Comparison of ENCODE assay signal across 8 cellular contexts in genomic region chr16:31032736-31033708, GRCh38. TPM values are rescaled to one million over a fixed set of nuclear protein-coding genes. Genes with fewer than 3 reads are reported as not detected.
DNase-seq lines count a peak whose midpoint lies in the region; ATAC-seq and TF ChIP-seq lines count a peak whose summit lies in the region.

STX4 (plus strand) TSS chr16:31033558; CDS start chr16:31033806, 248 bp downstream.

- no peaks in the 10 kb centered on the region for H3K9me3 ChIP-seq in duodenal mucosa (ENCODE audit: control insufficient read depth in 1 of 2, low read length in 2 of 2)

- no peaks in the 10 kb centered on the region for H3K27me3 ChIP-seq in duodenal mucosa (ENCODE audit: control insufficient read depth in 1 of 2, insufficient read depth in 2 of 2, low read length in 2 of 2)

- no peak for TF ChIP-seq POLR2A in lower leg skin (IDR thresholded peaks at IDR 0.05)

- H3K4me3 Mint-ChIP-seq in CD14-positive monocyte, result peak within 1 kb of the TSS; percentile 94 to 95
- peak within 1 kb of the TSS; percentile 86 for H3K4me3 Mint-ChIP-seq in activated CD4-positive, alpha-beta memory T cell treated with anti-CD3 and anti-CD28 coated beads, Interleukin-2, amount 10 ng/mL, durations not matched to agents 7 days and 5 days

- DNase-seq in CD14-positive monocyte (ENCODE audit: low spot score) (peak; percentile 100), NCI-H82 treated with DMSO at 0.1 percent for 48 hours (lab: John Stamatoyannopoulos, UW; ENCODE audit: unreplicated experiment) (peak; percentile 72), lower leg skin (ENCODE audit: low spot score in 2 of 2) (peak; percentile 98 to 100)
- DNase-seq in activated CD4-positive, alpha-beta memory T cell treated with anti-CD3 and anti-CD28 coated beads, Interleukin-2, amount 10 ng/mL, durations not matched to agents 7 days and 5 days, result peak; percentile 98
- DNase-seq in stimulated activated CD4-positive, alpha-beta T cell treated with anti-CD3 and anti-CD28 coated beads, Interleukin-4, amount 100 ng/mL, for 48 hours (ENCODE audit: low read depth in 2 of 2), result peak; percentile 95

- H3K9me3 Mint-ChIP-seq in CD14-positive monocyte, result peaks cover 0 to 2% (median 0%) of the 10 kb centered on the region in 7 donors
- H3K9me3 Mint-ChIP-seq in activated CD4-positive, alpha-beta memory T cell treated with anti-CD3 and anti-CD28 coated beads, Interleukin-2, amount 10 ng/mL, durations not matched to agents 7 days and 5 days, result no peaks in the 10 kb centered on the region

- CTCF ChIA-PET in activated CD4-positive, alpha-beta memory T cell treated with anti-CD3 and anti-CD28 coated beads, Interleukin-2, amount 10 ng/mL, durations not matched to agents 7 days and 5 days (lab: Charles Lee), result interaction anchor here (0.8 to 1.8 kb wide), 3 partner anchors 36 to 109 kb away, joined by 3 to 4 read pairs (median 3); no protein-coding TSS in a partner anchor

- H3K27ac ChIP-seq in duodenal mucosa (ENCODE audit: low read depth, low read length), result peak within 1 kb of the TSS; percentile 97

- peaks cover 6 to 18% of the 10 kb centered on the region in 2 donors for H3K4me1 ChIP-seq in duodenal mucosa (ENCODE audit: control insufficient read depth in 1 of 2, insufficient read depth in 2 of 2, low read length in 2 of 2)

- H3K9ac ChIP-seq in duodenal mucosa (ENCODE audit: low read depth in 1 of 2, low read length in 2 of 2), result peak within 1 kb of the TSS; percentile 94 to 97

- peaks cover 17 to 19% of the 10 kb centered on the region in 2 donors for H3K36me3 Mint-ChIP-seq in CD14-positive monocyte
- H3K36me3 Mint-ChIP-seq in activated CD4-positive, alpha-beta memory T cell treated with anti-CD3 and anti-CD28 coated beads, Interleukin-2, amount 10 ng/mL, durations not matched to agents 7 days and 5 days (ENCODE audit: low read depth), result peaks cover 31% of the 10 kb centered on the region

- H3K4me3 ChIP-seq in duodenal mucosa (ENCODE audit: low read depth in 1 of 2, low read length in 2 of 2) (peak within 1 kb of the TSS; percentile 92 to 97), lower leg skin (ENCODE audit: low read depth, poor library complexity, severe bottlenecking) (peak within 1 kb of the TSS; percentile 93)

- intact Hi-C loops in CD14-positive monocyte (cut with micrococcal nuclease), result loop anchor here (1.0 to 5.0 kb wide), 5 partner anchors 36 to 834 kb away; partner anchors contain the start of genes VKORC1 (in 1 of the 2), ZNF646 (in 1 of the 2) and ZNF668 (in 1 of the 2)
- intact Hi-C loops in lower leg skin (cut with DNase I; ENCODE audit: low total_unique reads), result no loop called here

- peaks cover 0 to 3% (median 2%) of the 10 kb centered on the region in 3 donors for H3K27me3 Mint-ChIP-seq in CD14-positive monocyte (ENCODE audit: low read depth in 3 of 3)
- no peaks in the 10 kb centered on the region for H3K27me3 Mint-ChIP-seq in activated CD4-positive, alpha-beta memory T cell treated with anti-CD3 and anti-CD28 coated beads, Interleukin-2, amount 10 ng/mL, durations not matched to agents 7 days and 5 days

- H3K27ac Mint-ChIP-seq in CD14-positive monocyte, result peak within 1 kb of the TSS; percentile 97 to 99 (median 99)
- H3K27ac Mint-ChIP-seq in activated CD4-positive, alpha-beta memory T cell treated with anti-CD3 and anti-CD28 coated beads, Interleukin-2, amount 10 ng/mL, durations not matched to agents 7 days and 5 days, result peak within 1 kb of the TSS; percentile 79

- peaks cover 11 to 17% of the 10 kb centered on the region in 2 donors for H3K36me3 ChIP-seq in duodenal mucosa (ENCODE audit: control insufficient read depth in 1 of 2, insufficient read depth in 2 of 2, low read length in 2 of 2)

- TF ChIP-seq CTCF in CD14-positive monocyte (IDR thresholded peaks at IDR 0.05) (no peak), lower leg skin (IDR thresholded peaks at IDR 0.05) (no peak)

- 1% methylated on average over 31 to 74 of the region's 75 CpGs for WGBS in lower leg skin, 2 donors

- peaks cover 34% of the 10 kb centered on the region for H3K4me1 Mint-ChIP-seq in CD14-positive monocyte
- H3K4me1 Mint-ChIP-seq in activated CD4-positive, alpha-beta memory T cell treated with anti-CD3 and anti-CD28 coated beads, Interleukin-2, amount 10 ng/mL, durations not matched to agents 7 days and 5 days, result peaks cover 28% of the 10 kb centered on the region

- ATAC-seq in GM19438 (IDR thresholded peaks at IDR 0.05; ENCODE audit: low read depth, unreplicated experiment) (peak; percentile 76), HG03575 (IDR thresholded peaks at IDR 0.05; ENCODE audit: extremely low read depth, insufficient number of reproducible peaks, low FRiP score, unreplicated experiment) (peak; percentile 64)

- POLR2A ChIA-PET in activated CD4-positive, alpha-beta memory T cell treated with anti-CD3 and anti-CD28 coated beads, Interleukin-2, amount 10 ng/mL, durations not matched to agents 7 days and 5 days (lab: Charles Lee), result interaction anchor here (0.7 to 4.6 kb wide), 7 partner anchors 26 to 147 kb away, joined by 3 to 29 read pairs (median 4); partner anchors contain the start of genes FUS, KAT8, VKORC1 and ZNF646

RNA-seq across cellular contexts. Expression of gene STX4, which starts in this region (rescaled TPM):
- 10 to 100 TPM; 18.6 to 21.8 TPM for polyA plus RNA-seq in CD14-positive monocyte
- total RNA-seq in activated CD4-positive, alpha-beta memory T cell treated with anti-CD3 and anti-CD28 coated beads, Interleukin-2, amount 10 ng/mL, durations not matched to agents 7 days and 5 days, result 10 to 100 TPM; 67.2 to 70.0 TPM
- 10 to 100 TPM; 38.7 to 53.1 (median 46.4) TPM for total RNA-seq in lower leg skin

Comparison
In these comparisons a context has a peak if more than half of its experiments do, and no peak if none do; other contexts are left out.
1. Peak in every context shown above with its lines: DNase-seq, ATAC-seq, H3K4me3 ChIP-seq and H3K27ac ChIP-seq.